Comparison of ENCODE assay signal across 32 cellular contexts in genomic region chr5:3929799-3930198, GRCh38.
A peak's percentile ranks its signal among the peaks of the same experiment; 100 is the strongest.
DNase-seq lines count a peak whose midpoint lies in the region; ATAC-seq and TF ChIP-seq lines count a peak whose summit lies in the region.
"Had no signal": no experiment of that assay in that cellular context is flagged by ENCODE, and none has a peak within 500 bp of the region (broad histone marks: within the 10 kb centered on the region; RNA-seq: fewer than 3 reads in every experiment).

No MANE protein-coding gene starts in this region.

- H3K4me1 ChIP-seq in DND-41 (ENCODE audit: insufficient read depth, low read length) (no peaks in the 10 kb centered on the region), esophagus muscularis mucosa (no peaks in the 10 kb centered on the region), testis (no peaks in the 10 kb centered on the region)
- H3K4me1 ChIP-seq: A549; BE2C; BLaER1; BLaER1 treated with 17β-estradiol and CSF1 and Interleukin-3, amounts not matched to agents 10 nM and 100 nM; Caco-2 had no signal

- no peak overlapping the region for H3K4me3 Mint-ChIP-seq in osteocyte (ENCODE audit: unreplicated experiment)
- H3K4me3 Mint-ChIP-seq: B cell; CD14-positive monocyte; CD4-positive, alpha-beta memory T cell; CD4-positive, alpha-beta T cell; CD4-positive, CD25-positive, alpha-beta regulatory T cell; CD8-positive, alpha-beta memory T cell; CD8-positive, alpha-beta T cell had no signal

- no peaks in the 10 kb centered on the region for H3K36me3 Mint-ChIP-seq in osteocyte (ENCODE audit: unreplicated experiment)
- H3K36me3 Mint-ChIP-seq: CD14-positive monocyte; CD4-positive, alpha-beta memory T cell; CD4-positive, CD25-positive, alpha-beta regulatory T cell; CD8-positive, alpha-beta memory T cell; CD8-positive, alpha-beta T cell had no signal

- WGBS in esophagus muscularis mucosa, result 85% methylated on average over 5 of the region's 6 CpGs
- 75 to 87% methylated on average over 6 of the region's 6 CpGs for WGBS in testis, 2 donors

- no peaks in the 10 kb centered on the region for H4K20me1 ChIP-seq in DND-41 (ENCODE audit: insufficient read depth, low read length)
- H4K20me1 ChIP-seq: BLaER1; BLaER1 treated with 17β-estradiol and CSF1 and Interleukin-3, amounts not matched to agents 10 nM and 100 nM had no signal

- H3K79me2 ChIP-seq in DND-41 (ENCODE audit: insufficient read depth, low read length), result no peaks in the 10 kb centered on the region

- H3K27me3 Mint-ChIP-seq in osteocyte (ENCODE audit: unreplicated experiment), result no peaks in the 10 kb centered on the region
- H3K27me3 Mint-ChIP-seq: B cell; CD4-positive, alpha-beta memory T cell; CD4-positive, alpha-beta T cell; CD4-positive, CD25-positive, alpha-beta regulatory T cell; CD8-positive, alpha-beta memory T cell had no signal

- H3K36me3 ChIP-seq in DND-41 (ENCODE audit: insufficient read depth, low read length), result no peaks in the 10 kb centered on the region
- no peaks in the 10 kb centered on the region for H3K36me3 ChIP-seq in esophagus muscularis mucosa
- H3K36me3 ChIP-seq in testis (ENCODE audit: low read depth, missing control alignments), result no peaks in the 10 kb centered on the region
- H3K36me3 ChIP-seq: BE2C; BLaER1; BLaER1 treated with 17β-estradiol and CSF1 and Interleukin-3, amounts not matched to agents 10 nM and 100 nM had no signal

- ATAC-seq in DND-41 (ENCODE audit: insufficient read depth, low read depth) (no peak), GM18861 (IDR thresholded peaks at IDR 0.05; ENCODE audit: unreplicated experiment) (no peak)
- ATAC-seq: A549; CD8-positive, alpha-beta T cell had no signal

- H2AFZ ChIP-seq in DND-41 (ENCODE audit: low read depth, low read length), result no peak overlapping the region

- no peak overlapping the region for H3K9ac ChIP-seq in DND-41 (ENCODE audit: low read depth, low read length)
- H3K9ac ChIP-seq: BLaER1; BLaER1 treated with 17β-estradiol and CSF1 and Interleukin-3, amounts not matched to agents 10 nM and 100 nM had no signal

- TF ChIP-seq POLR2A in esophagus muscularis mucosa (IDR thresholded peaks at IDR 0.05; ENCODE audit: low read depth) (no peak), testis (IDR thresholded peaks at IDR 0.05) (no peak)

- H3K9me3 ChIP-seq in DND-41 (ENCODE audit: insufficient read depth, low read length, severe bottlenecking) (no peaks in the 10 kb centered on the region), esophagus muscularis mucosa (peaks cover 0 to 3% (median 0%) of the 10 kb centered on the region in 4 donors), testis (no peaks in the 10 kb centered on the region)
- H3K9me3 ChIP-seq: A549, BLaER1, Caco-2 had no signal

- H3K27ac Mint-ChIP-seq in osteocyte (ENCODE audit: unreplicated experiment), result no peak overlapping the region
- H3K27ac Mint-ChIP-seq: B cell; CD14-positive monocyte; CD4-positive, alpha-beta memory T cell; CD4-positive, alpha-beta T cell; CD8-positive, alpha-beta memory T cell; CD8-positive, alpha-beta T cell had no signal

- peaks cover 73% of the 10 kb centered on the region for H3K9me3 Mint-ChIP-seq in osteocyte (ENCODE audit: unreplicated experiment)

- H3K4me1 Mint-ChIP-seq in osteocyte (ENCODE audit: unreplicated experiment), result no peaks in the 10 kb centered on the region
- H3K4me1 Mint-ChIP-seq: B cell; CD14-positive monocyte; CD4-positive, alpha-beta memory T cell; CD4-positive, CD25-positive, alpha-beta regulatory T cell; CD8-positive, alpha-beta memory T cell had no signal

- H3K27me3 ChIP-seq in DND-41 (ENCODE audit: insufficient read depth, low read length, poor library complexity) (no peaks in the 10 kb centered on the region), esophagus muscularis mucosa (peaks cover 0 to 3% (median 0%) of the 10 kb centered on the region in 4 donors), testis (no peaks in the 10 kb centered on the region)
- H3K27me3 ChIP-seq: BE2C; BLaER1; BLaER1 treated with 17β-estradiol and CSF1 and Interleukin-3, amounts not matched to agents 10 nM and 100 nM had no signal

- H3K4me3 ChIP-seq in DND-41 (ENCODE audit: low read depth in 1 of 2, low read length in 2 of 2) (no peak overlapping the region), esophagus muscularis mucosa (no peak overlapping the region), testis (no peak overlapping the region)
- H3K4me3 ChIP-seq: A549; BLaER1; BLaER1 treated with 17β-estradiol and CSF1 and Interleukin-3, amounts not matched to agents 10 nM and 100 nM had no signal

- no peak for DNase-seq in DND-41
- peak; percentile 90 for DNase-seq in esophagus muscularis mucosa (ENCODE audit: extremely low spot score)
- peak; percentile 56 for DNase-seq in osteocyte (ENCODE audit: extremely low spot score, unreplicated experiment)
- DNase-seq in amygdala (lab: John Stamatoyannopoulos, UW), result no peak
- no peak for DNase-seq in testis
- DNase-seq: 8988T; ACHN; AML-193; BE2C; C1 segment of cervical spinal cord; Caco-2; Calu3; CD4-positive, alpha-beta memory T cell; CD4-positive, alpha-beta T cell; CD4-positive, CD25-positive, alpha-beta regulatory T cell; CD8-positive, alpha-beta memory T cell; CD8-positive, alpha-beta T cell; COR-L47; DMS 273 treated with DMSO at 0.1 percent for 48 hours; DMS153; DMS53; DMS79; DMS79 treated with DMSO at 0.1 percent for 48 hours; EL had no signal

- TF ChIP-seq CTCF in DND-41 (IDR thresholded peaks at IDR 0.05; ENCODE audit: borderline replicate concordance, extremely low read depth, low read length, poor library complexity, severe bottlenecking), result no peak
- TF ChIP-seq CTCF in esophagus muscularis mucosa (IDR thresholded peaks at IDR 0.05), result no peak
- no peak for TF ChIP-seq CTCF in osteocyte (IDR thresholded peaks at IDR 0.05)
- TF ChIP-seq CTCF in testis (IDR thresholded peaks at IDR 0.05), result no peak

- no peak overlapping the region for H3K4me2 ChIP-seq in DND-41 (ENCODE audit: insufficient read depth, low read length)
- H3K4me2 ChIP-seq: A549; BLaER1; BLaER1 treated with 17β-estradiol and CSF1 and Interleukin-3, amounts not matched to agents 10 nM and 100 nM had no signal

- H3K27ac ChIP-seq in DND-41 (ENCODE audit: low read length), result peak overlapping the region; percentile 27
- H3K27ac ChIP-seq in esophagus muscularis mucosa (replicated peaks in 1 of 4), result no peak overlapping the region
- no peak overlapping the region for H3K27ac ChIP-seq in testis
- H3K27ac ChIP-seq: 22Rv1; A549; BLaER1; BLaER1 treated with 17β-estradiol and CSF1 and Interleukin-3, amounts not matched to agents 10 nM and 100 nM; C4-2B had no signal

- TF ChIP-seq EP300 in esophagus muscularis mucosa (IDR thresholded peaks at IDR 0.05), result no peak

- intact Hi-C loops in esophagus muscularis mucosa (cut with DNase I) (no loop called here), testis (cut with DNase I; ENCODE audit: low total_unique reads) (no loop called here)

Comparison
In these comparisons a context has a peak if more than half of its experiments do, and no peak if none do; other contexts are left out.
1. DNase-seq: peak in esophagus muscularis mucosa (single experiment) and osteocyte (single experiment); none in DND-41 (single experiment), amygdala (0 of 56) and testis (single experiment).